1 cellular context compared by ENCODE assay signal in genomic region chr15:74375303-74375693, GRCh38.
TF ChIP-seq lines count a peak whose summit lies in the region.

No MANE protein-coding gene starts in this region.

TF ChIP-seq in H1, 55 proteins besides CTCF, POLR2A, EP300 and RAD21:
- no peak for TF ChIP-seq JUND (IDR thresholded peaks at IDR 0.05; ENCODE audit: low read length)
- TF ChIP-seq TAF1 (IDR thresholded peaks at IDR 0.05; ENCODE audit: low read depth, low read length) = no peak
- no peak for TF ChIP-seq TAF7 (optimal IDR thresholded peaks at IDR 0.05; ENCODE audit: borderline replicate concordance, low read depth, low read length)
- TF ChIP-seq EGR1 (IDR thresholded peaks at IDR 0.05; ENCODE audit: borderline replicate concordance, low read depth, low read length) = no peak
- TF ChIP-seq ZNF274 (IDR thresholded peaks at IDR 0.05; ENCODE audit: borderline replicate concordance, extremely low read depth, low read length) = no peak
- TF ChIP-seq SAP30 (IDR thresholded peaks at IDR 0.05; ENCODE audit: insufficient read depth, insufficient replicate concordance, low read length) = no peak
- TF ChIP-seq ATF2 (IDR thresholded peaks at IDR 0.05; ENCODE audit: low read length) = no peak
